Comparison of ENCODE assay signal across 9 cellular contexts in the genomic region with DNA sequence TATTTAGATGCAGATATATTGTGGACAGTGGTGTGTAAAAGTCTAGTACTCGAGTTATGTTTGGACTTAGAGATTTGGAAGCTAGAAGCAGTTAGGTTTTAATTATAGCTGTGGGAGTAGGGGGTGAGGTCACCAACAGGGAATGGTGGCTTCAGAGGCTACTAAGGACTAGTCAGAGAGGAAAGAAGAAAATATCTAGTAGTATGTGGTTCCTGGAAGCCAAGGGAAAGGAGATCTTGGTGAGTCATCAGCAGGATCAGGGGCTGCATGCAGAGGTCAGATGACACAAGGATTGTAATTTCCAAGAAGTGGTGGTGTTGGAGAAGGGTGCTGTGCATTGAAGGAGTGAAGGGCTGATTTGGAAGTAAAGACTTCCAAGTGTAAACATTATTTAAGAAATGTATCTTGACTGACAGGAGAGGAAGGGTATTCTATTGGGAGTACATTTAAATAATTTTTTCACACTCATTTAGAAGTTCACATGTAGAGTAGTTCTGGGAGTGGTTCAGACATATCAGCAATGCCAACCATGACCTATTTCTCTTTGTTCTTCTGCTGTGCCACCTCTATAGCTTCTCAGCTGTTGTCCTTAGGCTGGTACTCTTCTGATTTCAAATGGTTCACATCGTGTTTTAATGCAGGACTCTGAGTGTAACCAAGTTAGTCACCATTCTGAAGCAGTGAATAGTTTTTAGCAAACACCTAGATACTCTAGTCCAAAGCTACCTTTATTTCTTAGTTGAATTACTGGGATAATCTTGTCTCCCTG. TPM values are rescaled to one million over a fixed set of nuclear protein-coding genes. Genes with fewer than 3 reads are reported as not detected.
A peak's percentile ranks its signal among the peaks of the same experiment; 100 is the strongest.
DNase-seq lines count a peak whose midpoint lies in the region; ATAC-seq and TF ChIP-seq lines count a peak whose summit lies in the region.
"Had no signal": no experiment of that assay in that cellular context is flagged by ENCODE, and none has a peak within 500 bp of the region (broad histone marks: within the 10 kb centered on the region; RNA-seq: fewer than 3 reads in every experiment).

No MANE protein-coding gene starts in this region.

- H3K79me1 ChIP-seq in IMR-90 (ENCODE audit: low read depth in 1 of 2, low read length in 2 of 2) (peaks cover 17 to 55% of the 10 kb centered on the region in 2 experiments; a peak in 3 of 4 replicates), mesendoderm (ENCODE audit: low read length) (peaks cover 5% of the 10 kb centered on the region)

- no peak overlapping the region for H3K4me3 Mint-ChIP-seq in brain
- no peak overlapping the region for H3K4me3 Mint-ChIP-seq in naive thymus-derived CD8-positive, alpha-beta T cell

- no peaks in the 10 kb centered on the region for H3K9me3 Mint-ChIP-seq in brain
- no peaks in the 10 kb centered on the region for H3K9me3 Mint-ChIP-seq in naive thymus-derived CD8-positive, alpha-beta T cell

- WGBS in IMR-90 (ENCODE audit: extremely low coverage in 2 of 2, insufficient read length in 1 of 2), 2 experiments = 0% methylated on average over 1 of the region's 2 CpGs; no CpG with 5 or more reads in 1 of the 2 experiments
- no CpG with 5 or more reads among the region's 2 CpGs for WGBS in mesendoderm (ENCODE audit: extremely low coverage, insufficient coverage, low lambda C conversion rate)

- TF ChIP-seq POLR2A in IMR-90 (IDR thresholded peaks at IDR 0.05; ENCODE audit: low read depth, low read length) = no peak

- no peak overlapping the region for H3K4me3 ChIP-seq in IMR-90 (ENCODE audit: insufficient read depth, low read depth, low read length)
- no peak overlapping the region for H3K4me3 ChIP-seq in mesendoderm (ENCODE audit: low read length)
- H3K4me3 ChIP-seq: body of pancreas had no signal

- H2BK120ac ChIP-seq in IMR-90 (ENCODE audit: low read depth, low read length) (peak overlapping the region; percentile 78), mesendoderm (ENCODE audit: low read depth, low read length) (no peak overlapping the region)

- H3K9ac ChIP-seq in IMR-90 (ENCODE audit: low read depth, low read length) (no peak overlapping the region), mesendoderm (ENCODE audit: low read length) (no peak overlapping the region)

- H2BK5ac ChIP-seq in IMR-90 (ENCODE audit: low read depth, low read length, poor library complexity, severe bottlenecking) = peak overlapping the region; percentile 90
- H2BK5ac ChIP-seq in mesendoderm (ENCODE audit: low read length) = no peak overlapping the region

- no peaks in the 10 kb centered on the region for H3K27me3 Mint-ChIP-seq in brain
- H3K27me3 Mint-ChIP-seq in naive thymus-derived CD8-positive, alpha-beta T cell = no peaks in the 10 kb centered on the region

- peak overlapping the region in 1 of 2 experiments; percentile 44; a peak in 1 of 4 replicates for H4K8ac ChIP-seq in IMR-90 (ENCODE audit: low read depth in 2 of 2, low read length in 2 of 2)
- H4K8ac ChIP-seq in mesendoderm (ENCODE audit: low read depth, low read length) = no peak overlapping the region

- POLR2A ChIA-PET in IMR-90 (lab: Charles Lee; ENCODE audit: unreplicated experiment) = no interaction called here
- POLR2A ChIA-PET in naive thymus-derived CD8-positive, alpha-beta T cell (lab: Charles Lee) = interaction anchor here (0.6 kb wide), 1 partner anchor 123 kb away, joined by 4 read pairs; no protein-coding TSS in a partner anchor

- no peak for TF ChIP-seq CTCF in IMR-90 (conservative IDR thresholded peaks at IDR 0.05; ENCODE audit: low read depth, low read length)
- no peak for TF ChIP-seq CTCF in brain (conservative IDR thresholded peaks at IDR 0.05)

- H2AK5ac ChIP-seq in IMR-90 (ENCODE audit: low read depth, low read length) = peak overlapping the region; percentile 22; the same call in 1 of the 2 replicates
- H2AK5ac ChIP-seq in mesendoderm (ENCODE audit: low read length) = no peak overlapping the region

- H3K27me3 ChIP-seq in IMR-90 (ENCODE audit: control insufficient read depth, insufficient read depth, low read length) (no peaks in the 10 kb centered on the region), mesendoderm (ENCODE audit: insufficient read depth, low read length, poor library complexity) (no peaks in the 10 kb centered on the region)
- H3K27me3 ChIP-seq: body of pancreas had no signal

- no peak overlapping the region for H2AK9ac ChIP-seq in IMR-90 (replicated peaks; ENCODE audit: low read depth, low read length, poor library complexity)

- H3K36me3 Mint-ChIP-seq in brain = peaks cover 51% of the 10 kb centered on the region
- H3K36me3 Mint-ChIP-seq in naive thymus-derived CD8-positive, alpha-beta T cell = peaks cover 7 to 76% (median 28%) of the 10 kb centered on the region in 3 donors

- no TSS peak for BruUV-seq in IMR-90 (replicated peaks; lab: Mats Ljungman, UMichigan)

- H2BK20ac ChIP-seq in IMR-90 (ENCODE audit: low read depth, low read length) = peak overlapping the region; percentile 89

- H3K27ac Mint-ChIP-seq in brain = peak overlapping the region in 3 of 5 experiments; percentile 31 to 77 (median 58)
- H3K27ac Mint-ChIP-seq in naive thymus-derived CD8-positive, alpha-beta T cell = peak overlapping the region in 3 of 10 donors; percentile 10 to 18 (median 14)

- peak overlapping the region; percentile 80; the same call in 1 of the 2 replicates for H3K14ac ChIP-seq in IMR-90 (replicated peaks; ENCODE audit: low read depth, low read length)

- no peaks in the 10 kb centered on the region for H3K9me3 ChIP-seq in IMR-90 (ENCODE audit: control insufficient read depth, insufficient read depth, low read length)
- H3K9me3 ChIP-seq: body of pancreas had no signal

- H2BK15ac ChIP-seq in IMR-90 (ENCODE audit: low read depth, low read length) = 0 out of 3 replicates have a peak overlapping the region, but pooled peaks have one; percentile 50
- no peak overlapping the region for H2BK15ac ChIP-seq in mesendoderm (replicated peaks; ENCODE audit: low read depth)

- peaks cover 11% of the 10 kb centered on the region for H3K9me1 ChIP-seq in IMR-90 (ENCODE audit: insufficient read depth, low read length)

- H3K56ac ChIP-seq in IMR-90 (ENCODE audit: extremely low read depth, insufficient read depth, low read length) (0 out of 2 replicates have a peak overlapping the region, but pooled peaks have one; percentile 17), mesendoderm (ENCODE audit: low read length) (no peak overlapping the region)

- CTCF ChIA-PET in IMR-90 (lab: Yijun Ruan, JAX) = no interaction called here

- H3K79me2 ChIP-seq in mesendoderm (ENCODE audit: control insufficient read depth, insufficient read depth, low read length) = peaks cover 2% of the 10 kb centered on the region

- no peak overlapping the region; the same call in 1 of the 2 replicates for H3K23ac ChIP-seq in IMR-90 (ENCODE audit: low read depth, low read length)
- H3K23ac ChIP-seq in mesendoderm (ENCODE audit: low read length) = no peak overlapping the region

- peak overlapping the region; percentile 49; the same call in 1 of the 2 replicates for H3K18ac ChIP-seq in IMR-90 (ENCODE audit: low read depth, low read length)
- no peak overlapping the region for H3K18ac ChIP-seq in mesendoderm (ENCODE audit: low read length)

- H4K20me1 ChIP-seq in IMR-90 (ENCODE audit: insufficient read depth, low read length) = no peaks in the 10 kb centered on the region; the same call in 1 of the 2 replicates

- intact Hi-C loops in IMR-90 (cut with micrococcal nuclease) = no loop called here

- ATAC-seq in IMR-90 (ENCODE audit: low read depth) (peak; percentile 95), GM21526 (IDR thresholded peaks at IDR 0.05; ENCODE audit: low FRiP score, unreplicated experiment) (no peak)
- no peak for ATAC-seq in naive thymus-derived CD8-positive, alpha-beta T cell
- ATAC-seq: body of pancreas had no signal

- H3K36me3 ChIP-seq in IMR-90 (ENCODE audit: control insufficient read depth, insufficient read depth, low read length) (peaks cover 28% of the 10 kb centered on the region), mesendoderm (ENCODE audit: control insufficient read depth, insufficient read depth, low read length) (peaks cover 2% of the 10 kb centered on the region)

- H4K5ac ChIP-seq in IMR-90 (ENCODE audit: low read depth, low read length) = peak overlapping the region; percentile 28; the same call in 1 of the 2 replicates
- H4K5ac ChIP-seq in mesendoderm (ENCODE audit: low read length) = no peak overlapping the region

- H3K4ac ChIP-seq in IMR-90 (ENCODE audit: low read depth, low read length) (peak overlapping the region; percentile 61; the same call in 1 of the 2 replicates), mesendoderm (ENCODE audit: low read depth, low read length) (no peak overlapping the region)

- no peak for TF ChIP-seq RAD21 in IMR-90 (IDR thresholded peaks at IDR 0.05; ENCODE audit: low read length)

- H3K4me2 ChIP-seq in IMR-90 (ENCODE audit: low read depth, low read length) = peak overlapping the region; percentile 65; the same call in 1 of the 2 replicates
- no peak overlapping the region for H3K4me2 ChIP-seq in mesendoderm (ENCODE audit: low read length)

- H3K27ac ChIP-seq in IMR-90 (ENCODE audit: insufficient read depth, low read length) = no peak overlapping the region
- H3K27ac ChIP-seq in mesendoderm (ENCODE audit: low read depth, low read length) = no peak overlapping the region
- H3K27ac ChIP-seq: body of pancreas had no signal

- dilution Hi-C loops in IMR-90 (cut with HindIII; ENCODE audit: low sequenced_read_pairs, unreplicated experiment) = no loop called here

- H3K4me1 Mint-ChIP-seq in brain = peaks cover 17% of the 10 kb centered on the region
- peaks cover 0 to 7% (median 0%) of the 10 kb centered on the region in 4 donors for H3K4me1 Mint-ChIP-seq in naive thymus-derived CD8-positive, alpha-beta T cell

- no peak overlapping the region for H2AFZ ChIP-seq in IMR-90 (replicated peaks; ENCODE audit: low read length, poor library complexity)

- peak; percentile 17 for DNase-seq in CD1c-positive myeloid dendritic cell (ENCODE audit: extremely low spot score)
- peak; percentile 96 for DNase-seq in IMR-90
- DNase-seq in mesendoderm = peak; percentile 74
- no peak for DNase-seq in naive thymus-derived CD8-positive, alpha-beta T cell
- no peak for DNase-seq in 8988T
- DNase-seq in NCI-H748 treated with DMSO at 0.1 percent for 48 hours (lab: John Stamatoyannopoulos, UW) = no peak
- DNase-seq: body of pancreas had no signal

- in situ Hi-C loops in IMR-90 (cut with MboI; ENCODE audit: low sequenced_read_pairs) = no loop called here

- H3K4me1 ChIP-seq in IMR-90 (ENCODE audit: control insufficient read depth, insufficient read depth, low read length) = peaks cover 12% of the 10 kb centered on the region
- H3K4me1 ChIP-seq in mesendoderm (ENCODE audit: control insufficient read depth, low read depth, low read length) = no peaks in the 10 kb centered on the region

- H4K91ac ChIP-seq in IMR-90 (ENCODE audit: insufficient read depth, low read depth, low read length) = 0 out of 2 replicates have a peak overlapping the region, but pooled peaks have one; percentile 17

RNA-seq across cellular contexts. Expression of gene ACSL3, which starts 59.2 kb away (rescaled TPM):
- 84.2 and 96.4 TPM in 2 replicates for total RNA-seq in IMR-90 (2012; rRNA removed)
- polyA plus RNA-seq in IMR-90 (2012; rRNA removed) = 29.2 and 31.0 TPM in 2 replicates
- polyA plus RNA-seq in IMR-90 (2012; cell fraction: cytosol; rRNA removed) = 15.5 and 19.7 TPM in 2 replicates
- polyA plus RNA-seq in IMR-90 (2012; cell fraction: nucleus; rRNA removed; ENCODE audit: low replicate concordance) = 8.8 and 31.8 TPM in 2 replicates
- polyA plus RNA-seq in brain (ENCODE audit: insufficient read depth, low read depth, low replicate concordance) = 14.1 TPM
- 81.5 TPM for polyA plus RNA-seq in mesendoderm (2013, experiment 1 of 2)
- 84.2 TPM for polyA plus RNA-seq in mesendoderm (2013, experiment 2 of 2)
- total RNA-seq in naive thymus-derived CD8-positive, alpha-beta T cell = 10 to 100 TPM; 37.8 to 43.1 TPM
- polyA plus RNA-seq in naive thymus-derived CD8-positive, alpha-beta T cell = 10 to 100 TPM; 27.8 to 32.5 (median 31.2) TPM

Comparison
In these comparisons a context has a peak if more than half of its experiments do, and no peak if none do; other contexts are left out.
1. DNase-seq: peak in CD1c-positive myeloid dendritic cell (single experiment), IMR-90 (single experiment) and mesendoderm (single experiment); none in naive thymus-derived CD8-positive, alpha-beta T cell (0 of 10), 8988T (single experiment) and NCI-H748 treated with DMSO at 0.1 percent for 48 hours (single experiment).